7 cellular contexts compared by ENCODE assay signal in genomic region chr12:47807338-47807737, GRCh38. TPM values are rescaled to one million over a fixed set of nuclear protein-coding genes. Genes with fewer than 3 reads are reported as not detected.
DNase-seq lines count a peak whose midpoint lies in the region; ATAC-seq and TF ChIP-seq lines count a peak whose summit lies in the region.

No MANE protein-coding gene starts in this region.

- H3K9ac ChIP-seq in MM.1S (ENCODE audit: low read length), result peak overlapping the region; percentile 77
- peak overlapping the region in 1 of 5 donors; percentile 21 for H3K9ac ChIP-seq in subcutaneous abdominal adipose tissue (ENCODE audit: low read length in 5 of 5)

- POLR2A ChIA-PET in activated naive CD8-positive, alpha-beta T cell treated with anti-CD3 and anti-CD28 coated beads, Interleukin-2, amount 10 ng/mL, durations not matched to agents 7 days and 5 days (lab: Charles Lee), result interaction anchor here (0.9 to 18.4 kb wide), 17 partner anchors 7 to 591 kb away, joined by 3 to 465 read pairs (median 4); partner anchors contain the start of genes HDAC7, RPAP3 and SLC48A1

- no peaks in the 10 kb centered on the region for H3K9me3 Mint-ChIP-seq in activated naive CD8-positive, alpha-beta T cell treated with anti-CD3 and anti-CD28 coated beads, Interleukin-2, amount 10 ng/mL, durations not matched to agents 7 days and 5 days

- H3K36me3 ChIP-seq in MM.1S (replicated peaks; ENCODE audit: insufficient read depth, low read length), result 0 out of 2 replicates have a peak, but pooled peaks cover 3% of the 10 kb centered on the region
- H3K36me3 ChIP-seq in lung (ENCODE audit: control insufficient read depth in 2 of 2, insufficient read depth in 2 of 2, low read length in 2 of 2), result peaks cover 0 to 10% of the 10 kb centered on the region in 2 donors
- peaks cover 0 to 10% (median 0%) of the 10 kb centered on the region in 5 donors for H3K36me3 ChIP-seq in subcutaneous abdominal adipose tissue (ENCODE audit: control insufficient read depth in 5 of 5, insufficient read depth in 5 of 5, low read length in 5 of 5)

- H3K4me2 ChIP-seq in MM.1S (ENCODE audit: low read depth, low read length), result peak overlapping the region; percentile 93

- H3K9me3 ChIP-seq in MM.1S (replicated peaks; ENCODE audit: insufficient read depth, low read length), result no peaks in the 10 kb centered on the region
- H3K9me3 ChIP-seq in lung (ENCODE audit: control insufficient read depth in 2 of 2, insufficient read depth in 1 of 2, low read length in 1 of 2), result no peaks in the 10 kb centered on the region
- no peaks in the 10 kb centered on the region for H3K9me3 ChIP-seq in subcutaneous abdominal adipose tissue (ENCODE audit: control insufficient read depth in 5 of 5, low read length in 5 of 5)

- H3K4me3 ChIP-seq in MM.1S (ENCODE audit: low read length) (peak overlapping the region; percentile 41; the same call in 1 of the 2 replicates), lung (no peak overlapping the region), subcutaneous abdominal adipose tissue (ENCODE audit: low read depth in 1 of 5, low read length in 5 of 5) (no peak overlapping the region)

- H3K9me2 ChIP-seq in MM.1S (replicated peaks; ENCODE audit: insufficient read depth, low read length), result no peaks in the 10 kb centered on the region

- no peak for ATAC-seq in activated naive CD8-positive, alpha-beta T cell treated with anti-CD3 and anti-CD28 coated beads, Interleukin-2, amount 10 ng/mL, durations not matched to agents 7 days and 5 days (ENCODE audit: low read depth)
- no peak for ATAC-seq in lung (ENCODE audit: insufficient read depth, low FRiP score)
- ATAC-seq in GM19395 (IDR thresholded peaks at IDR 0.05; ENCODE audit: unreplicated experiment), result no peak

- TF ChIP-seq CTCF in MM.1S (IDR thresholded peaks at IDR 0.05; ENCODE audit: low read length) (no peak), lung (IDR thresholded peaks at IDR 0.05; ENCODE audit: control extremely low read depth, extremely low read depth) (no peak)

- H3K36me3 Mint-ChIP-seq in activated naive CD8-positive, alpha-beta T cell treated with anti-CD3 and anti-CD28 coated beads, Interleukin-2, amount 10 ng/mL, durations not matched to agents 7 days and 5 days, result peaks cover 24% of the 10 kb centered on the region

- H3K4me3 Mint-ChIP-seq in activated naive CD8-positive, alpha-beta T cell treated with anti-CD3 and anti-CD28 coated beads, Interleukin-2, amount 10 ng/mL, durations not matched to agents 7 days and 5 days, result peak overlapping the region; percentile 79

- WGBS in lung, 2 donors, result 46 to 66% methylated on average over 5 of the region's 5 CpGs

- no peaks in the 10 kb centered on the region for H3K27me3 ChIP-seq in MM.1S (replicated peaks; ENCODE audit: insufficient read depth, low read length)
- H3K27me3 ChIP-seq in lung (ENCODE audit: control insufficient read depth, insufficient read depth), result no peaks in the 10 kb centered on the region
- no peaks in the 10 kb centered on the region for H3K27me3 ChIP-seq in subcutaneous abdominal adipose tissue (ENCODE audit: control insufficient read depth in 5 of 5, insufficient read depth in 4 of 5, low read length in 5 of 5)

- H3K27ac ChIP-seq in MM.1S (ENCODE audit: low read length), result peak overlapping the region; percentile 96
- peak overlapping the region; percentile 76 to 91 for H3K27ac ChIP-seq in lung (ENCODE audit: low read depth in 1 of 2, low read length in 1 of 2)
- peak overlapping the region; percentile 78 for H3K27ac ChIP-seq in subcutaneous abdominal adipose tissue (ENCODE audit: low read depth, low read length)

- H3F3A ChIP-seq in MM.1S (ENCODE audit: insufficient read depth, low read length), result peaks cover 51% of the 10 kb centered on the region

- peaks cover 92% of the 10 kb centered on the region for H3K4me1 Mint-ChIP-seq in activated naive CD8-positive, alpha-beta T cell treated with anti-CD3 and anti-CD28 coated beads, Interleukin-2, amount 10 ng/mL, durations not matched to agents 7 days and 5 days

- H2AFZ ChIP-seq in MM.1S (ENCODE audit: low read length), result no peak overlapping the region

- no peaks in the 10 kb centered on the region for H4K20me1 ChIP-seq in MM.1S (ENCODE audit: insufficient read depth, low read length)

- H3K4me1 ChIP-seq in MM.1S (ENCODE audit: low read length) (peaks cover 88% of the 10 kb centered on the region), lung (ENCODE audit: control insufficient read depth in 2 of 2, insufficient read depth in 2 of 2, low read length in 2 of 2) (peaks cover 66 to 68% of the 10 kb centered on the region in 2 donors), subcutaneous abdominal adipose tissue (ENCODE audit: control insufficient read depth in 5 of 5, insufficient read depth in 5 of 5, low read length in 5 of 5) (peaks cover 34 to 98% (median 90%) of the 10 kb centered on the region in 5 donors)

- H3K79me2 ChIP-seq in MM.1S (ENCODE audit: low read length), result peaks cover 100% of the 10 kb centered on the region

- DNase-seq in MM.1S (no peak), lung (ENCODE audit: low spot score) (no peak), NCI-H446 (lab: John Stamatoyannopoulos, UW) (no peak)
- no peak for DNase-seq in activated naive CD8-positive, alpha-beta T cell treated with anti-CD3 and anti-CD28 coated beads, Interleukin-2, amount 10 ng/mL, durations not matched to agents 7 days and 5 days
- no peak for DNase-seq in stimulated activated naive CD4-positive, alpha-beta T cell treated with Interleukin-2 at 50 U/mL for 16 hours (lab: John Stamatoyannopoulos, UW)

- H3K27me3 Mint-ChIP-seq in activated naive CD8-positive, alpha-beta T cell treated with anti-CD3 and anti-CD28 coated beads, Interleukin-2, amount 10 ng/mL, durations not matched to agents 7 days and 5 days, result no peaks in the 10 kb centered on the region

- peak overlapping the region; percentile 95 for H3K27ac Mint-ChIP-seq in activated naive CD8-positive, alpha-beta T cell treated with anti-CD3 and anti-CD28 coated beads, Interleukin-2, amount 10 ng/mL, durations not matched to agents 7 days and 5 days

RNA-seq across cellular contexts. Expression of gene HDAC7, which starts 12.4 kb away (rescaled TPM):
- 100 to 1,000 TPM; 200 to 215 TPM for total RNA-seq in activated naive CD8-positive, alpha-beta T cell treated with anti-CD3 and anti-CD28 coated beads, Interleukin-2, amount 10 ng/mL, durations not matched to agents 7 days and 5 days
- total RNA-seq in lung, result 100 to 1,000 TPM in 1 of 2 donors, 10 to 100 TPM in 1; 49.3 to 119 TPM
- 10 to 100 TPM; 67.6 to 71.9 TPM for polyA plus RNA-seq in lung

RNA-seq across cellular contexts. Expression of gene SLC48A1, which starts 34.3 kb away (rescaled TPM):
- total RNA-seq in activated naive CD8-positive, alpha-beta T cell treated with anti-CD3 and anti-CD28 coated beads, Interleukin-2, amount 10 ng/mL, durations not matched to agents 7 days and 5 days, result 10 to 100 TPM; 13.4 to 13.9 TPM
- total RNA-seq in lung, result 10 to 100 TPM; 16.9 to 31.3 TPM
- polyA plus RNA-seq in lung, result 10 to 100 TPM; 16.8 to 24.5 TPM

RNA-seq across cellular contexts. Expression of gene RAPGEF3, which starts 48.7 kb away (rescaled TPM):
- total RNA-seq in activated naive CD8-positive, alpha-beta T cell treated with anti-CD3 and anti-CD28 coated beads, Interleukin-2, amount 10 ng/mL, durations not matched to agents 7 days and 5 days, result 1 to 10 TPM in 1 of 2 experiments, under 1 TPM in 1; 0.94 to 1.1 TPM
- 10 to 100 TPM; 11.3 to 26.5 TPM for total RNA-seq in lung
- 10 to 100 TPM in 1 of 2 donors, 1 to 10 TPM in 1; 8.3 to 40.4 TPM for polyA plus RNA-seq in lung

Comparison
In these comparisons a context has a peak if more than half of its experiments do, and no peak if none do; other contexts are left out.
1. RNA of gene RAPGEF3, which starts 48.7 kb away (total RNA-seq): 11.3 to 26.5 TPM in lung; 0.94 to 1.1 TPM in activated naive CD8-positive, alpha-beta T cell treated with anti-CD3 and anti-CD28 coated beads, Interleukin-2, amount 10 ng/mL, durations not matched to agents 7 days and 5 days; every median in the first group is over 4 times any median in the second.
2. Peak in every context shown above with its lines, with median percentiles within 50 percentile points of each other: H3K27ac ChIP-seq.